ENCODE assay signal across 8 cellular contexts in the genomic region with DNA sequence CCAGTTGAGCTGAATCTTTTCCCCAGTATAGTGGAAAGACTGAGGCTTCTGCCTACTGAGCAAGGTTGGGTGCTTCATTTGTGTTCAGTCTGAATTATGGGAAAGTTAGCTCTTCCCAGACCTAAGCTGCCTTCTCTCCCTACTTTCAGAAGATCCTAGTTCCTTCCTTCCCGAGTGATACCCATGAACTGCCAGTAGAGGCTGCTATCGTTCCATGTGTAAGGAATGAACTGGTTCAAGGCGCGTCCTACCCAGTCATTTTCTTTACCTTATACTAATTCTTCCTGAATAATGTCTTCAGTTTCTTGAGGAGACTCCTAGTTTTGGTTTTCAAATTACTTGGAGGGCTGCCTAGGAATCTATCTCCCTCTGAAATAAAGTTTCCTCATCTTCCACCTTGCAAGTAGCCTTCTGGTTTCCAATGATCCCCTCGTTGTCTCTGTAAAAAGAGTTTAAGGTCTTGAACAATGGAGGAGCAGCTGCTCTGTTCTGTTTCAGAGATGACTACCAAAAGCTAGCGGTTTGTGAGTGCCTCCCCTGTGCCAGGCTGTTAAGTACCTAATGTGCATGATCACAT. TPM values are rescaled to one million over a fixed set of nuclear protein-coding genes. Genes with fewer than 3 reads are reported as not detected.
DNase-seq lines count a peak whose midpoint lies in the region; ATAC-seq, FAIRE-seq and TF ChIP-seq lines count a peak whose summit lies in the region.

No MANE protein-coding gene starts in this region.

- TF ChIP-seq CTCF in breast epithelium (IDR thresholded peaks at IDR 0.05) (peak; percentile 45 to 93 (median 76)), type B pancreatic cell (conservative IDR thresholded peaks at IDR 0.05) (peak; percentile 88)

- H3K27ac Mint-ChIP-seq in type B pancreatic cell: no peak overlapping the region

- no peaks in the 10 kb centered on the region for H3K9me3 Mint-ChIP-seq in type B pancreatic cell

- H3K27ac ChIP-seq in breast epithelium: no peak overlapping the region

- no peak for ATAC-seq in HG03520 (IDR thresholded peaks at IDR 0.05; ENCODE audit: unreplicated experiment)
- no peak for ATAC-seq in HG03571 (IDR thresholded peaks at IDR 0.05; ENCODE audit: unreplicated experiment)

- peak; percentile 81 for DNase-seq in Ammon's horn (ENCODE audit: low spot score)
- no peak for DNase-seq in GM19239 (ENCODE audit: insufficient read length, low spot score)
- DNase-seq in NCI-H524 (lab: John Stamatoyannopoulos, UW): peak; percentile 43 to 61
- DNase-seq in breast epithelium (ENCODE audit: low spot score in 2 of 2): no peak
- DNase-seq in kidney glomerular epithelial cell (lab: John Stamatoyannopoulos, UW): peak; percentile 59
- no peak for DNase-seq in type B pancreatic cell (ENCODE audit: extremely low spot score, unreplicated experiment)

- H3K27me3 ChIP-seq in breast epithelium: no peaks in the 10 kb centered on the region

- TF ChIP-seq POLR2A in breast epithelium (IDR thresholded peaks at IDR 0.05): no peak

- no peaks in the 10 kb centered on the region for H3K4me1 ChIP-seq in breast epithelium

- H3K4me3 ChIP-seq in breast epithelium: no peak overlapping the region

- no peaks in the 10 kb centered on the region for H3K9me3 ChIP-seq in breast epithelium

- H3K4me3 Mint-ChIP-seq in type B pancreatic cell: no peak overlapping the region

- intact Hi-C loops in breast epithelium (cut with DNase I; ENCODE audit: low total_unique reads): loop anchor here (10.0 kb wide), 1 partner anchor 491 kb away; no protein-coding TSS in a partner anchor

- FAIRE-seq in GM19239 (lab: Jason Lieb, UNC): peak; percentile 28

- no peaks in the 10 kb centered on the region for H3K36me3 ChIP-seq in breast epithelium

- peaks cover 19% of the 10 kb centered on the region for H3K36me3 Mint-ChIP-seq in type B pancreatic cell

- no peaks in the 10 kb centered on the region for H3K4me1 Mint-ChIP-seq in type B pancreatic cell (ENCODE audit: unreplicated experiment)

- H3K27me3 Mint-ChIP-seq in type B pancreatic cell: no peaks in the 10 kb centered on the region

RNA-seq across cellular contexts. Expression of a gene that starts 0.9 kb away (rescaled TPM):
- total RNA-seq in breast epithelium (10 to 100 TPM in 1 of 3 donors, 1 to 10 TPM in 2; 1.8 to 11.8 (median 2.3) TPM), type B pancreatic cell (ENCODE audit: low replicate concordance) (2.7 and 3.4 TPM in 2 replicates)

RNA-seq across cellular contexts. Expression of a gene that starts 7.6 kb away (rescaled TPM):
- total RNA-seq in breast epithelium (100 to 1,000 TPM in 1 of 3 donors, 10 to 100 TPM in 2; 16.2 to 247 (median 25.6) TPM), type B pancreatic cell (ENCODE audit: low replicate concordance) (1.5 and 2.4 TPM in 2 replicates)

RNA-seq across cellular contexts. Expression of a gene that starts 10.2 kb away (rescaled TPM):
- total RNA-seq in breast epithelium: 10 to 100 TPM; 59.3 to 74.7 (median 73.9) TPM
- 116 and 120 TPM in 2 replicates for total RNA-seq in type B pancreatic cell (ENCODE audit: low replicate concordance)

RNA-seq across cellular contexts. Expression of a gene that starts 19.4 kb away (rescaled TPM):
- 100 to 1,000 TPM in 1 of 3 donors, 10 to 100 TPM in 2; 88.5 to 139 (median 89.0) TPM for total RNA-seq in breast epithelium
- total RNA-seq in type B pancreatic cell (ENCODE audit: low replicate concordance): 62.5 and 72.1 TPM in 2 replicates

RNA-seq across cellular contexts. Expression of a gene that starts 44.8 kb away (rescaled TPM):
- under 1 TPM in 1 of 3 donors, not detected in 2; 0.59 TPM for total RNA-seq in breast epithelium
- total RNA-seq in type B pancreatic cell (ENCODE audit: low replicate concordance): 0.46 TPM in 1 of 2 replicates, not detected in the other

Comparison
In these comparisons a context has a peak if more than half of its experiments do, and no peak if none do; other contexts are left out.
1. DNase-seq: peak in Ammon's horn (single experiment), NCI-H524 (2 of 2) and kidney glomerular epithelial cell (single experiment); none in GM19239 (single experiment), breast epithelium (0 of 2) and type B pancreatic cell (single experiment).